Comparison of ENCODE assay signal across 17 cellular contexts in the genomic region with DNA sequence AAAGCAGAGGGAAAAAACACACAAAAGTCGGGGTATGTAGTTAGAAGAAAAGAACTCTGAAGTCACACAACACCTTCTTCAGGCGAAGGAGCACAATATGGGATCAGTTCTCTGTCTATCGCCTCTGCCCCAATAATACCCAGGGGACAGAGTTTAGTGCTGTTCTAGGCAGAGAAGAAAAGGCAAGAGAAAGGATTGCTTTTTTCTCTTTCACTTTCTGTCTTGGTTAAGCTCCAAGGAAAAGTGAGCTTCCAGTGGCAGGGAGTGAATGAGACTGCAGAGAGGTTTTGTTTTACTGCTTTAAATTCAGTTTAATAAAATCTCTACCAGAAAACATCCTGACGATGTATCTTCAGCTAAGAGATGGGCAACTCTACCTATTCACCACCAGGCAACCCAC.
DNase-seq lines count a peak whose midpoint lies in the region; ATAC-seq, FAIRE-seq and TF ChIP-seq lines count a peak whose summit lies in the region.
"Had no signal": no experiment of that assay in that cellular context is flagged by ENCODE, and none has a peak within 500 bp of the region (broad histone marks: within the 10 kb centered on the region; RNA-seq: fewer than 3 reads in every experiment).

No MANE protein-coding gene starts in this region.

- TF ChIP-seq POLR2A in H54 (IDR thresholded peaks at IDR 0.05; ENCODE audit: low read depth, low read length) = no peak

- no peak for TF ChIP-seq CTCF in fibroblast of mammary gland (conservative IDR thresholded peaks at IDR 0.05; ENCODE audit: control insufficient read depth, insufficient read depth, low read depth, low read length)

- ATAC-seq in left lobe of liver = no peak
- ATAC-seq: activated T-cell treated with anti-CD3 and anti-CD28 coated beads, Interleukin-2, amount 50 U/mL, for 72 hours; GM12878 had no signal

- DNase-seq in ELR (ENCODE audit: low read depth) = peak; percentile 17
- peak; percentile 61 for DNase-seq in RPMI7951 (ENCODE audit: low read depth)
- DNase-seq in fibroblast of mammary gland (ENCODE audit: low read depth) = peak; percentile 62
- peak; percentile 15 for DNase-seq in renal cortical epithelial cell (ENCODE audit: low read depth)
- DNase-seq in left lobe of liver (ENCODE audit: low spot score) = no peak
- no peak for DNase-seq in NCI-H2107 (lab: John Stamatoyannopoulos, UW)
- DNase-seq in H54 (ENCODE audit: insufficient read length, low spot score) = no peak
- DNase-seq in NCI-H187 (lab: John Stamatoyannopoulos, UW) = no peak
- DNase-seq: activated T-cell treated with anti-CD3 and anti-CD28 coated beads, Interleukin-2, amount 50 U/mL, for 72 hours; DND-41; esophagus squamous epithelium; mesendoderm; NCI-H2171 treated with DMSO at 0.1 percent for 48 hours; ovary; SHP77 treated with DMSO at 0.1 percent for 48 hours had no signal

- H3K4me3 ChIP-seq in fibroblast of mammary gland (ENCODE audit: control insufficient read depth, low read depth, low read length) = no peak overlapping the region
- H3K4me3 ChIP-seq: esophagus squamous epithelium, GM12878, ovary had no signal

- FAIRE-seq in H54 (lab: Jason Lieb, UNC) = no peak
- FAIRE-seq: GM12878, HTR-8/SVneo had no signal

Comparison
In these comparisons a context has a peak if more than half of its experiments do, and no peak if none do; other contexts are left out.
1. DNase-seq: peak in ELR (single experiment), RPMI7951 (single experiment), fibroblast of mammary gland (single experiment) and renal cortical epithelial cell (single experiment); none in left lobe of liver (single experiment), NCI-H2107 (single experiment), H54 (single experiment) and NCI-H187 (0 of 2).